Comparison of ENCODE assay signal across 2 cellular contexts in the genomic region with DNA sequence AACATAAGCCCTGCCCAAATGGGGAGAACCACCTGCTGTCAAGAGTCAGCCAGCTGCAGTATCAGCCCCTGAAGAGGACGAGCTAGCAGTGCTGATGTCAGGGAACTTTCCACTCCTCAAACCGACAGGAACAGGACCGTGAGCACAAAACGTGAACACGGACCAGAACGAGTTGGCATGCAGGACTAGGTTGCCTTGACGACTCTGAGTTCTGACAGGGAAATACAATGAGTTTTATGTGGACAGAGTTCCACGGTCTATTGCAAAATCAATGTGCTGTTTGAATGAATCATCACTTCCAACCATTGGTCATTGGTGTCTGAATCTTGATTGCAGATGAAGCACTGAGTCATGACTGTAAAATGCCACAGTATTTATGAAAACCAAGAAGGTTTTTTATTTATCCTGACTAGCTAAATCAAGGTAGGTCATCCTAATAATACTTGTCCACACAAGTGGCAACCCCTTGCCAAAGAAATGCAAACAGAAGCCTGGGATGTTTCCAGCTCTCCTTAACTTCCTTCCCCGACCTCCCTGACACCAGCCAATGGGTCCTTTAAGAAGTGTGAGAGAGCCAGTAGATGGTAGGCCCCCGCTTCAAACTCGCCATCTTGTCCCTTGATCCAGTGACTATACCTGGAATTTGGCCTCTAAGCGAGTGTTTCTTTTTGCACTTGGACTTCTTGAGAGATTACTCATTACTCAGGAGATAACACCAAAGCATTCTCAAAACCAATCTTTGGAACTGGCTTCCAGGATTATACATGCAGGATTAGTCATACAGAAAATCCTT.
TF ChIP-seq lines count a peak whose summit lies in the region.

No MANE protein-coding gene starts in this region.

TF ChIP-seq in H1, 55 proteins besides CTCF, POLR2A, EP300 and RAD21:
- TF ChIP-seq RXRA (IDR thresholded peaks at IDR 0.05; ENCODE audit: insufficient read depth, low read depth, low read length) (no peak), ASH2L (IDR thresholded peaks at IDR 0.05; ENCODE audit: low read length) (no peak), FOSL1 (IDR thresholded peaks at IDR 0.05; ENCODE audit: insufficient read depth, low read depth, low read length) (no peak)
TF ChIP-seq in H1: peak in this region for 0.

TF ChIP-seq in GM23338, 12 proteins besides CTCF, POLR2A, EP300 and RAD21:
- TF ChIP-seq CREB1 (CRISPR knock-in tag; IDR thresholded peaks at IDR 0.05; ENCODE audit: low read depth), result no peak
- TF ChIP-seq POLR2AphosphoS5 (IDR thresholded peaks at IDR 0.05; ENCODE audit: low read depth), result no peak
- TF ChIP-seq ZNF114 (CRISPR knock-in tag; IDR thresholded peaks at IDR 0.05), result no peak
